Comparison of ENCODE assay signal across 8 cellular contexts in genomic region chr21:35256468-35256988, GRCh38.
DNase-seq lines count a peak whose midpoint lies in the region; ATAC-seq and TF ChIP-seq lines count a peak whose summit lies in the region.

No MANE protein-coding gene starts in this region.

- H3K4me3 ChIP-seq in mammary epithelial cell (replicated peaks in 1 of 3; ENCODE audit: insufficient read depth in 1 of 3, low read depth in 2 of 3, low read length in 3 of 3), result peak overlapping the region; percentile 3 to 31 (median 7)
- peak overlapping the region; percentile 4 for H3K4me3 ChIP-seq in suprapubic skin

- H3K4me1 ChIP-seq in mammary epithelial cell (ENCODE audit: insufficient read depth, low read length), result peaks cover 17% of the 10 kb centered on the region
- H3K4me1 ChIP-seq in suprapubic skin, result peaks cover 26% of the 10 kb centered on the region

- H2AFZ ChIP-seq in mammary epithelial cell (ENCODE audit: low read depth, low read length), result peak overlapping the region; percentile 69

- H3K27me3 Mint-ChIP-seq in activated T-helper 1 cell treated with anti-CD3 and anti-CD28 coated beads, Interleukin-12 subunit alpha, Interleukin-12 subunit beta, Interleukin-2, Interleukin-4 antibody, amounts not matched to agents 30 ng/mL and 10 ng/mL and 1 ng/mL, durations not matched to agents 14 hours and 24 hours and 36 hours (ENCODE audit: insufficient read depth), result no peaks in the 10 kb centered on the region

- BruUV-seq in mammary epithelial cell (replicated peaks; lab: Mats Ljungman, UMichigan), result no TSS peak

- no peak for TF ChIP-seq POLR2A in suprapubic skin (IDR thresholded peaks at IDR 0.05)

- no peak for TF ChIP-seq EP300 in suprapubic skin (IDR thresholded peaks at IDR 0.05)

- peaks cover 11% of the 10 kb centered on the region for H3K9me3 Mint-ChIP-seq in activated T-helper 1 cell treated with anti-CD3 and anti-CD28 coated beads, Interleukin-12 subunit alpha, Interleukin-12 subunit beta, Interleukin-2, Interleukin-4 antibody, amounts not matched to agents 30 ng/mL and 10 ng/mL and 1 ng/mL, durations not matched to agents 14 hours and 24 hours and 36 hours

- H3K36me3 ChIP-seq in mammary epithelial cell (ENCODE audit: insufficient read depth, low read length) (no peaks in the 10 kb centered on the region), suprapubic skin (no peaks in the 10 kb centered on the region)

- ATAC-seq in left colon (peak; percentile 84), GM21390 (IDR thresholded peaks at IDR 0.05; ENCODE audit: unreplicated experiment) (no peak)

- TF ChIP-seq CTCF in mammary epithelial cell (conservative IDR thresholded peaks at IDR 0.05 in 1 of 2, IDR thresholded peaks at IDR 0.05 in 1 of 2; ENCODE audit: extremely low read depth in 1 of 2, insufficient read depth in 1 of 2, low read depth in 1 of 2, low read length in 2 of 2), result peak in 1 of 2 donors; percentile 16
- no peak for TF ChIP-seq CTCF in suprapubic skin (IDR thresholded peaks at IDR 0.05)

- H3K27ac Mint-ChIP-seq in activated T-helper 1 cell treated with anti-CD3 and anti-CD28 coated beads, Interleukin-12 subunit alpha, Interleukin-12 subunit beta, Interleukin-2, Interleukin-4 antibody, amounts not matched to agents 30 ng/mL and 10 ng/mL and 1 ng/mL, durations not matched to agents 14 hours and 24 hours and 36 hours, result no peak overlapping the region

- CTCF ChIA-PET in mammary epithelial cell (lab: Charles Lee; ENCODE audit: low non-redundant PET), result interaction anchor here (0.7 kb wide), 1 partner anchor 133 kb away, joined by 3 read pairs; no protein-coding TSS in a partner anchor

- peak; percentile 95 for DNase-seq in ELR (ENCODE audit: low read depth)
- peak; percentile 99 for DNase-seq in NCI-H226
- DNase-seq in mammary epithelial cell, result peak; percentile 99
- peak; percentile 78 to 88 for DNase-seq in left colon
- peak in 1 of 2 donors; percentile 76 for DNase-seq in suprapubic skin (ENCODE audit: low spot score in 2 of 2)
- no peak for DNase-seq in activated T-helper 1 cell treated with anti-CD3 and anti-CD28 coated beads, Interleukin-12 subunit alpha, Interleukin-12 subunit beta, Interleukin-2, Interleukin-4 antibody, amounts not matched to agents 30 ng/mL and 10 ng/mL and 1 ng/mL, durations not matched to agents 14 hours and 24 hours and 36 hours (ENCODE audit: low spot score)
- no peak for DNase-seq in GM19238 (ENCODE audit: insufficient read length, low spot score)

- intact Hi-C loops in mammary epithelial cell (cut with micrococcal nuclease) (loop anchor here (1.0 to 10.0 kb wide), 6 partner anchors 39 to 367 kb away; no protein-coding TSS in a partner anchor), left colon (cut with DNase I, micrococcal nuclease) (no loop called here)
- intact Hi-C loops in activated T-helper 1 cell treated with anti-CD3 and anti-CD28 coated beads, Interleukin-12 subunit alpha, Interleukin-12 subunit beta, Interleukin-2, Interleukin-4 antibody, amounts not matched to agents 30 ng/mL and 10 ng/mL and 1 ng/mL, durations not matched to agents 14 hours and 24 hours and 36 hours (cut with micrococcal nuclease), result no loop called here

- H4K20me1 ChIP-seq in mammary epithelial cell (ENCODE audit: insufficient read depth, low read length), result no peaks in the 10 kb centered on the region

- no peak overlapping the region for H3K4me3 Mint-ChIP-seq in activated T-helper 1 cell treated with anti-CD3 and anti-CD28 coated beads, Interleukin-12 subunit alpha, Interleukin-12 subunit beta, Interleukin-2, Interleukin-4 antibody, amounts not matched to agents 30 ng/mL and 10 ng/mL and 1 ng/mL, durations not matched to agents 14 hours and 24 hours and 36 hours

- H3K27ac ChIP-seq in mammary epithelial cell (ENCODE audit: insufficient read depth, low read depth, low read length) (peak overlapping the region; percentile 98), suprapubic skin (peak overlapping the region; percentile 55)

- peak overlapping the region; percentile 79 for H3K9ac ChIP-seq in mammary epithelial cell (ENCODE audit: insufficient read depth, low read length)

- in situ Hi-C loops in mammary epithelial cell (cut with MboI; ENCODE audit: low sequenced_read_pairs in 2 of 2), result loop anchor here in 1 of 2 donors (25.0 kb wide), 2 partner anchors 369 to 581 kb away; no protein-coding TSS in a partner anchor

- 6% methylated on average over 10 of the region's 10 CpGs for WGBS in mammary epithelial cell (ENCODE audit: low coverage, missing lambda C conversion rate)
- WGBS in suprapubic skin, result 39% methylated on average over 10 of the region's 10 CpGs

- peaks cover 13% of the 10 kb centered on the region for H3K4me1 Mint-ChIP-seq in activated T-helper 1 cell treated with anti-CD3 and anti-CD28 coated beads, Interleukin-12 subunit alpha, Interleukin-12 subunit beta, Interleukin-2, Interleukin-4 antibody, amounts not matched to agents 30 ng/mL and 10 ng/mL and 1 ng/mL, durations not matched to agents 14 hours and 24 hours and 36 hours (ENCODE audit: low read depth)

- H3K36me3 Mint-ChIP-seq in activated T-helper 1 cell treated with anti-CD3 and anti-CD28 coated beads, Interleukin-12 subunit alpha, Interleukin-12 subunit beta, Interleukin-2, Interleukin-4 antibody, amounts not matched to agents 30 ng/mL and 10 ng/mL and 1 ng/mL, durations not matched to agents 14 hours and 24 hours and 36 hours (ENCODE audit: low read depth), result no peaks in the 10 kb centered on the region

- dilution Hi-C loops in mammary epithelial cell (cut with HindIII; ENCODE audit: low sequenced_read_pairs), result no loop called here

- H3K4me2 ChIP-seq in mammary epithelial cell (ENCODE audit: insufficient read depth, low read depth, low read length), result peak overlapping the region; percentile 66

- H3K27me3 ChIP-seq in mammary epithelial cell (ENCODE audit: insufficient read depth, low read length), result no peaks in the 10 kb centered on the region
- H3K27me3 ChIP-seq in suprapubic skin, result no peaks in the 10 kb centered on the region

- H3K9me3 ChIP-seq in mammary epithelial cell (replicated peaks; ENCODE audit: insufficient read depth, low read length) (peaks cover 3% of the 10 kb centered on the region), suprapubic skin (no peaks in the 10 kb centered on the region)

- H3K79me2 ChIP-seq in mammary epithelial cell (ENCODE audit: insufficient read depth, low read length), result no peaks in the 10 kb centered on the region

Comparison
In these comparisons a context has a peak if more than half of its experiments do, and no peak if none do; other contexts are left out.
1. DNase-seq: peak in ELR (single experiment), NCI-H226 (single experiment), mammary epithelial cell (single experiment) and left colon (2 of 2); none in activated T-helper 1 cell treated with anti-CD3 and anti-CD28 coated beads, Interleukin-12 subunit alpha, Interleukin-12 subunit beta, Interleukin-2, Interleukin-4 antibody, amounts not matched to agents 30 ng/mL and 10 ng/mL and 1 ng/mL, durations not matched to agents 14 hours and 24 hours and 36 hours (single experiment) and GM19238 (single experiment).